ENCODE assay signal across 8 cellular contexts in genomic region chr3:16884084-16884747, GRCh38. TPM values are rescaled to one million over a fixed set of nuclear protein-coding genes. Genes with fewer than 3 reads are reported as not detected.
A peak's percentile ranks its signal among the peaks of the same experiment; 100 is the strongest.
DNase-seq lines count a peak whose midpoint lies in the region; ATAC-seq and TF ChIP-seq lines count a peak whose summit lies in the region.

No MANE protein-coding gene starts in this region.

- no peaks in the 10 kb centered on the region for H4K20me1 ChIP-seq in osteoblast (ENCODE audit: insufficient read depth, low read length)

- H2AFZ ChIP-seq in osteoblast (ENCODE audit: low read length): peak overlapping the region; percentile 69

- no peaks in the 10 kb centered on the region for H3K27me3 Mint-ChIP-seq in activated T-helper 17 cell treated with anti-CD3 and anti-CD28 coated beads, Interleukin-2, amount 50 U/mL, for 72 hours

- in situ Hi-C loops in transverse colon (cut with MboI; ENCODE audit: low pct_ligation_motif_present in 1 of 4, low pct_unique_long_range_greater_than_20kb in 1 of 4, low sequenced_read_pairs in 3 of 4): no loop called here

- H3K36me3 ChIP-seq in osteoblast (ENCODE audit: insufficient read depth, low read length): no peaks in the 10 kb centered on the region
- H3K36me3 ChIP-seq in transverse colon: no peaks in the 10 kb centered on the region

- WGBS in transverse colon (ENCODE audit: low coverage in 1 of 2), 2 donors: 0 to 5% methylated on average over 4 to 43 of the region's 81 CpGs

- H3K79me2 ChIP-seq in osteoblast (ENCODE audit: insufficient read depth, low read length): peaks cover 5% of the 10 kb centered on the region

- peak overlapping the region; percentile 71 for H3K4me2 ChIP-seq in osteoblast (ENCODE audit: insufficient read depth, low read length)

- peak; percentile 34 for ATAC-seq in HG02610 (IDR thresholded peaks at IDR 0.05; ENCODE audit: unreplicated experiment)
- peak; percentile 53 for ATAC-seq in activated T-helper 17 cell treated with anti-CD3 and anti-CD28 coated beads, Interleukin-2, amount 50 U/mL, for 72 hours (replicated peaks)

- no peaks in the 10 kb centered on the region for H3K9me3 ChIP-seq in osteoblast (ENCODE audit: low read depth, low read length)
- H3K9me3 ChIP-seq in transverse colon: no peaks in the 10 kb centered on the region

- peaks cover 6% of the 10 kb centered on the region for H3K36me3 Mint-ChIP-seq in activated T-helper 17 cell treated with anti-CD3 and anti-CD28 coated beads, Interleukin-2, amount 50 U/mL, for 72 hours (ENCODE audit: low read depth)

- H3K27me3 ChIP-seq in osteoblast (ENCODE audit: insufficient read depth, low read length) (no peaks in the 10 kb centered on the region), transverse colon (no peaks in the 10 kb centered on the region)

- TF ChIP-seq CTCF in GM12874 (IDR thresholded peaks at IDR 0.05; ENCODE audit: insufficient read depth, low read depth, low read length): peak; percentile 79
- peak; percentile 44 for TF ChIP-seq CTCF in foreskin fibroblast (IDR thresholded peaks at IDR 0.05; ENCODE audit: low read depth, low read length)
- peak; percentile 29 for TF ChIP-seq CTCF in osteoblast (IDR thresholded peaks at IDR 0.05; ENCODE audit: extremely low read depth, low read depth, low read length)
- TF ChIP-seq CTCF in transverse colon (IDR thresholded peaks at IDR 0.05): peak; percentile 52 to 70 (median 58)

- no peaks in the 10 kb centered on the region for H3K9me3 Mint-ChIP-seq in activated T-helper 17 cell treated with anti-CD3 and anti-CD28 coated beads, Interleukin-2, amount 50 U/mL, for 72 hours

- TF ChIP-seq POLR2A in transverse colon (IDR thresholded peaks at IDR 0.05): no peak

- peaks cover 23% of the 10 kb centered on the region for H3K4me1 Mint-ChIP-seq in activated T-helper 17 cell treated with anti-CD3 and anti-CD28 coated beads, Interleukin-2, amount 50 U/mL, for 72 hours

- peak overlapping the region; percentile 78 to 80 for H3K4me3 ChIP-seq in foreskin fibroblast (ENCODE audit: low read depth in 1 of 2, low read length in 2 of 2)
- peak overlapping the region; percentile 82 for H3K4me3 ChIP-seq in osteoblast (ENCODE audit: insufficient read depth, low read length)
- peak overlapping the region; percentile 66 to 90 (median 86) for H3K4me3 ChIP-seq in transverse colon

- H3K27ac Mint-ChIP-seq in activated T-helper 17 cell treated with anti-CD3 and anti-CD28 coated beads, Interleukin-2, amount 50 U/mL, for 72 hours: peak overlapping the region; percentile 95

- H3K27ac ChIP-seq in osteoblast (ENCODE audit: low read depth, low read length) (no peak overlapping the region), transverse colon (peak overlapping the region; percentile 89 to 95 (median 92))

- H3K4me1 ChIP-seq in osteoblast (ENCODE audit: insufficient read depth, low read length) (peaks cover 12% of the 10 kb centered on the region), transverse colon (peaks cover 0 to 27% (median 10%) of the 10 kb centered on the region in 4 donors)

- intact Hi-C loops in transverse colon (cut with DNase I; ENCODE audit: low total_unique reads): no loop called here

- peak; percentile 63 for DNase-seq in NCI-H69 (lab: John Stamatoyannopoulos, UW)
- DNase-seq in foreskin fibroblast: peak in 1 of 2 donors; percentile 78
- DNase-seq in osteoblast (ENCODE audit: insufficient read length, low spot score, missing footprints): peak; percentile 96
- DNase-seq in transverse colon: peak; percentile 79
- DNase-seq in NCI-H1092 treated with DMSO at 0.1 percent for 48 hours (lab: John Stamatoyannopoulos, UW): no peak

- no peak for TF ChIP-seq EP300 in transverse colon (IDR thresholded peaks at IDR 0.05; ENCODE audit: low read depth)

- H3K4me3 Mint-ChIP-seq in activated T-helper 17 cell treated with anti-CD3 and anti-CD28 coated beads, Interleukin-2, amount 50 U/mL, for 72 hours: peak overlapping the region; percentile 82

RNA-seq across cellular contexts. Expression of gene PLCL2, which starts 0.5 kb away (rescaled TPM):
- 10 to 100 TPM; 15.1 to 16.2 TPM for total RNA-seq in activated T-helper 17 cell treated with anti-CD3 and anti-CD28 coated beads, Interleukin-2, amount 50 U/mL, for 72 hours
- total RNA-seq in osteoblast (5.1 and 6.5 TPM in 2 replicates), transverse colon (10 to 100 TPM; 17.2 to 41.4 (median 35.9) TPM)

Comparison
In these comparisons a context has a peak if more than half of its experiments do, and no peak if none do; other contexts are left out.
1. CTCF ChIP-seq: peak in every context shown above with its lines; median percentile 79 in GM12874; 58 in transverse colon; 44 in foreskin fibroblast; 29 in osteoblast.